1 cellular context compared by ENCODE assay signal in the genomic region with DNA sequence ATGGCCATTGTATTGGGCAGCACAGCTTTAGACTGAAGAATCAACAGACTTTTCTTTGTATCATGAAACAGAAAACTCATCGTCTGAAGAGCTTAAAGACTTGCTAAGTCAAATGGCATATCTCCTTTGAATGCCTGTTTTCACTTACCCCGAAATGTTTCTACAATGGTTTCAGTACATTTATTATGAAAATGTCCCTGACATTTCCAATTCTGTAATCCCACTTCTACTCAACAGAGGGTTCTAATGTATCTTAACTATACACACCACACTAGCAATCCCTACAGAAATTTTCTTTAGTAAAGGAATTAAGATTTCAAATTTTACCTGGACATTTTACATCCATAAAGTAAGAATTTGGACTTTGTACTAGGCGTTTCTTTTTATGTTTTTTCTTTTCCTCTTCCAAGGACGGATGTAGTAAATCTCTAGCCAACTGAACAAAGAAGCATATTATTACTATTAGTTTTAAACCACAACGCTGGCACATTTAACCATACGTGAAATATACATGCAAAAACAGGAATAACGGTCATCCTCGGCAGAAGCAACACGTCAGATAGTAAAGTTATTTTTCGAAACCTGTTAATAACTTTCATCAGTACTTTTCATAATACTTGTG.
A peak's percentile ranks its signal among the peaks of the same experiment; 100 is the strongest.
TF ChIP-seq lines count a peak whose summit lies in the region.

No MANE protein-coding gene starts in this region.

TF ChIP-seq in HepG2, 621 proteins besides CTCF, POLR2A, EP300 and RAD21:
- TF ChIP-seq, protein P1, sequence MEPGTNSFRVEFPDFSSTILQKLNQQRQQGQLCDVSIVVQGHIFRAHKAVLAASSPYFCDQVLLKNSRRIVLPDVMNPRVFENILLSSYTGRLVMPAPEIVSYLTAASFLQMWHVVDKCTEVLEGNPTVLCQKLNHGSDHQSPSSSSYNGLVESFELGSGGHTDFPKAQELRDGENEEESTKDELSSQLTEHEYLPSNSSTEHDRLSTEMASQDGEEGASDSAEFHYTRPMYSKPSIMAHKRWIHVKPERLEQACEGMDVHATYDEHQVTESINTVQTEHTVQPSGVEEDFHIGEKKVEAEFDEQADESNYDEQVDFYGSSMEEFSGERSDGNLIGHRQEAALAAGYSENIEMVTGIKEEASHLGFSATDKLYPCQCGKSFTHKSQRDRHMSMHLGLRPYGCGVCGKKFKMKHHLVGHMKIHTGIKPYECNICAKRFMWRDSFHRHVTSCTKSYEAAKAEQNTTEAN (CRISPR knock-in tag; conservative IDR thresholded peaks at IDR 0.05): 0 out of 2 replicates have a peak, but pooled peaks have one; percentile 14
- TF ChIP-seq RXRB (CRISPR knock-in tag; IDR thresholded peaks at IDR 0.05; ENCODE audit: borderline replicate concordance) (0 out of 2 replicates have a peak, but pooled peaks have one; percentile 5), ZNF30 (CRISPR knock-in tag; IDR thresholded peaks at IDR 0.05) (0 out of 2 replicates have a peak, but pooled peaks have one; percentile 32), ZFP36 (IDR thresholded peaks at IDR 0.05; ENCODE audit: borderline replicate concordance, low read depth, low read length, partially characterized antibody) (no peak), MLLT10 (CRISPR knock-in tag; IDR thresholded peaks at IDR 0.05) (no peak), ZNF124 (CRISPR knock-in tag; IDR thresholded peaks at IDR 0.05) (0 out of 2 replicates have a peak, but pooled peaks have one; percentile 5), ZNF510 (CRISPR knock-in tag; IDR thresholded peaks at IDR 0.05; ENCODE audit: low read depth) (0 out of 2 replicates have a peak, but pooled peaks have one; percentile 3)
- TF ChIP-seq, protein P2, sequence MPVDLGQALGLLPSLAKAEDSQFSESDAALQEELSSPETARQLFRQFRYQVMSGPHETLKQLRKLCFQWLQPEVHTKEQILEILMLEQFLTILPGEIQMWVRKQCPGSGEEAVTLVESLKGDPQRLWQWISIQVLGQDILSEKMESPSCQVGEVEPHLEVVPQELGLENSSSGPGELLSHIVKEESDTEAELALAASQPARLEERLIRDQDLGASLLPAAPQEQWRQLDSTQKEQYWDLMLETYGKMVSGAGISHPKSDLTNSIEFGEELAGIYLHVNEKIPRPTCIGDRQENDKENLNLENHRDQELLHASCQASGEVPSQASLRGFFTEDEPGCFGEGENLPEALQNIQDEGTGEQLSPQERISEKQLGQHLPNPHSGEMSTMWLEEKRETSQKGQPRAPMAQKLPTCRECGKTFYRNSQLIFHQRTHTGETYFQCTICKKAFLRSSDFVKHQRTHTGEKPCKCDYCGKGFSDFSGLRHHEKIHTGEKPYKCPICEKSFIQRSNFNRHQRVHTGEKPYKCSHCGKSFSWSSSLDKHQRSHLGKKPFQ (CRISPR knock-in tag; IDR thresholded peaks at IDR 0.05; ENCODE audit: insufficient replicate concordance): no peak
- TF ChIP-seq, protein P3, sequence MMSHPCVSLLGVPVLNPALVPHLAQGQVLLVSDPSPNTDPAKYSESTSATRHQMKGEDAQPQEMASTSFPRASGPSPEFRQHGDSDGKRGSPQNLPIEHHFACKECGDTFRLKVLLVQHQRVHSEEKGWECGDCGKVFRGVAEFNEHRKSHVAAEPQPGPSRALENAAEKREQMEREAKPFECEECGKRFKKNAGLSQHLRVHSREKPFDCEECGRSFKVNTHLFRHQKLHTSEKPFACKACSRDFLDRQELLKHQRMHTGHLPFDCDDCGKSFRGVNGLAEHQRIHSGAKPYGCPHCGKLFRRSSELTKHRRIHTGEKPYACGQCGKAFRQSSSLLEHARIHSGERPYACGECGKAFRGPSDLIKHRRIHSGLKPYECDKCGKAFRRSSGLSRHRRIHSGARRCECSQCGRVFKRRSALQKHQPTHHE (CRISPR knock-in tag; IDR thresholded peaks at IDR 0.05; ENCODE audit: borderline replicate concordance): 0 out of 2 replicates have a peak, but pooled peaks have one; percentile 6
TF ChIP-seq in HepG2: peak in this region for 6.
